2 cellular contexts compared by ENCODE assay signal in genomic region chr3:23894166-23895061, GRCh38.
TF ChIP-seq lines count a peak whose summit lies in the region.

No MANE protein-coding gene starts in this region.

TF ChIP-seq in A549, 52 proteins besides CTCF, POLR2A, EP300 and RAD21 (continued from another document):
- no peak for TF ChIP-seq ELK1 (IDR thresholded peaks at IDR 0.05; ENCODE audit: low read depth, low read length)
- TF ChIP-seq RNF2 (IDR thresholded peaks at IDR 0.05; ENCODE audit: borderline replicate concordance, low read depth) = no peak
- TF ChIP-seq NFE2L2 (conservative IDR thresholded peaks at IDR 0.05; ENCODE audit: low read length) = no peak

TF ChIP-seq in WTC11, 78 proteins besides CTCF, POLR2A, EP300 and RAD21 (continued from another document):
- TF ChIP-seq, protein P1, sequence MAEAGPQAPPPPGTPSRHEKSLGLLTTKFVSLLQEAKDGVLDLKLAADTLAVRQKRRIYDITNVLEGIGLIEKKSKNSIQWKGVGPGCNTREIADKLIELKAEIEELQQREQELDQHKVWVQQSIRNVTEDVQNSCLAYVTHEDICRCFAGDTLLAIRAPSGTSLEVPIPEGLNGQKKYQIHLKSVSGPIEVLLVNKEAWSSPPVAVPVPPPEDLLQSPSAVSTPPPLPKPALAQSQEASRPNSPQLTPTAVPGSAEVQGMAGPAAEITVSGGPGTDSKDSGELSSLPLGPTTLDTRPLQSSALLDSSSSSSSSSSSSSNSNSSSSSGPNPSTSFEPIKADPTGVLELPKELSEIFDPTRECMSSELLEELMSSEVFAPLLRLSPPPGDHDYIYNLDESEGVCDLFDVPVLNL (CRISPR knock-in tag; IDR thresholded peaks at IDR 0.05; ENCODE audit: borderline replicate concordance, low read depth) = no peak
- TF ChIP-seq NFATC4 (CRISPR knock-in tag; IDR thresholded peaks at IDR 0.05) (no peak), CREM (CRISPR knock-in tag; IDR thresholded peaks at IDR 0.05) (no peak), CREB1 (CRISPR knock-in tag; IDR thresholded peaks at IDR 0.05) (no peak), ZNF425 (CRISPR knock-in tag; conservative IDR thresholded peaks at IDR 0.05) (no peak), ZNF121 (CRISPR knock-in tag; IDR thresholded peaks at IDR 0.05) (no peak), IRF2 (CRISPR knock-in tag; IDR thresholded peaks at IDR 0.05; ENCODE audit: borderline replicate concordance, low read depth) (no peak), ZBTB21 (CRISPR knock-in tag; IDR thresholded peaks at IDR 0.05; ENCODE audit: borderline replicate concordance) (no peak), ZNF416 (CRISPR knock-in tag; IDR thresholded peaks at IDR 0.05) (no peak), ATF3 (CRISPR knock-in tag; conservative IDR thresholded peaks at IDR 0.05) (no peak), HMGA2 (CRISPR knock-in tag; IDR thresholded peaks at IDR 0.05) (no peak), ZNF317 (CRISPR knock-in tag; IDR thresholded peaks at IDR 0.05; ENCODE audit: borderline replicate concordance, low read depth) (no peak)
- TF ChIP-seq, protein P2, sequence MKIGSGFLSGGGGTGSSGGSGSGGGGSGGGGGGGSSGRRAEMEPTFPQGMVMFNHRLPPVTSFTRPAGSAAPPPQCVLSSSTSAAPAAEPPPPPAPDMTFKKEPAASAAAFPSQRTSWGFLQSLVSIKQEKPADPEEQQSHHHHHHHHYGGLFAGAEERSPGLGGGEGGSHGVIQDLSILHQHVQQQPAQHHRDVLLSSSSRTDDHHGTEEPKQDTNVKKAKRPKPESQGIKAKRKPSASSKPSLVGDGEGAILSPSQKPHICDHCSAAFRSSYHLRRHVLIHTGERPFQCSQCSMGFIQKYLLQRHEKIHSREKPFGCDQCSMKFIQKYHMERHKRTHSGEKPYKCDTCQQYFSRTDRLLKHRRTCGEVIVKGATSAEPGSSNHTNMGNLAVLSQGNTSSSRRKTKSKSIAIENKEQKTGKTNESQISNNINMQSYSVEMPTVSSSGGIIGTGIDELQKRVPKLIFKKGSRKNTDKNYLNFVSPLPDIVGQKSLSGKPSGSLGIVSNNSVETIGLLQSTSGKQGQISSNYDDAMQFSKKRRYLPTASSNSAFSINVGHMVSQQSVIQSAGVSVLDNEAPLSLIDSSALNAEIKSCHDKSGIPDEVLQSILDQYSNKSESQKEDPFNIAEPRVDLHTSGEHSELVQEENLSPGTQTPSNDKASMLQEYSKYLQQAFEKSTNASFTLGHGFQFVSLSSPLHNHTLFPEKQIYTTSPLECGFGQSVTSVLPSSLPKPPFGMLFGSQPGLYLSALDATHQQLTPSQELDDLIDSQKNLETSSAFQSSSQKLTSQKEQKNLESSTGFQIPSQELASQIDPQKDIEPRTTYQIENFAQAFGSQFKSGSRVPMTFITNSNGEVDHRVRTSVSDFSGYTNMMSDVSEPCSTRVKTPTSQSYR (CRISPR knock-in tag; IDR thresholded peaks at IDR 0.05) = no peak
TF ChIP-seq in WTC11: peak in this region for 0.
